ENCODE assay signal across 13 cellular contexts in the genomic region with DNA sequence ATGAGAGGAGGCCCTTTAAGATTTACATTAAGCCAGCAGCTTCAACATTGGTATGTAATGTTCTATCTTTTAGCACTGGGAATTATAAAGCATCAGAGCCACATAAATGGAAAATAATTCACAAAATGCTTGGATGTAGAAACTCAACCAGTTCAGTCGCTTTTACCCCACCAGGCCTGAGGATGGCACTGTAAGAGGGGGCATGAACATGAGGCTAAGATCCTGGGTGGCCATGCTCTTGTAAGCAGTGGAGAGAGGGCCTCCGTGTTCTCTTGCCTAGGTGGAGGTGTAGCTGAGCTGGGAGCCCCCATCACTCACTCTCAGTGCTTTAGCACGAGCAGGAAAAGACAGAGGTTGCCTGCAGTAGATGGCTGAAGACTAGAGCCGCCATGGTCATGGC.
DNase-seq lines count a peak whose midpoint lies in the region; ATAC-seq and TF ChIP-seq lines count a peak whose summit lies in the region.
"Had no signal": no experiment of that assay in that cellular context is flagged by ENCODE, and none has a peak within 500 bp of the region (broad histone marks: within the 10 kb centered on the region; RNA-seq: fewer than 3 reads in every experiment).

No MANE protein-coding gene starts in this region.

- ATAC-seq in GM21423 (IDR thresholded peaks at IDR 0.05; ENCODE audit: unreplicated experiment), result no peak
- ATAC-seq: sciatic nerve, T-helper 17 cell had no signal

- no peak overlapping the region for H3K9ac ChIP-seq in Karpas-422 (ENCODE audit: low read length)

- H3K4me1 Mint-ChIP-seq in nephron, result peaks cover 30% of the 10 kb centered on the region

- H3K4me1 ChIP-seq in Karpas-422 (ENCODE audit: low read length), result no peaks in the 10 kb centered on the region

- H3K9me3 ChIP-seq in Karpas-422 (ENCODE audit: low read length), result no peaks in the 10 kb centered on the region

- H3K36me3 Mint-ChIP-seq in nephron (ENCODE audit: low read depth), result peaks cover 11% of the 10 kb centered on the region

- no peaks in the 10 kb centered on the region for H3K79me2 ChIP-seq in Karpas-422 (ENCODE audit: low read length)

- DNase-seq in Caki2 (ENCODE audit: low read depth) (peak; percentile 8), Karpas-422 (peak; percentile 47), brain microvascular endothelial cell (no peak), dermis blood vessel endothelial cell (no peak), OCI-M2 (lab: John Stamatoyannopoulos, UW; ENCODE audit: unreplicated experiment) (no peak)
- DNase-seq: activated gamma-delta T cell, Calu3, kidney, NCI-H2171 treated with DMSO at 0.1 percent for 48 hours, T-helper 17 cell had no signal

- H3K36me3 ChIP-seq in Karpas-422 (ENCODE audit: insufficient read depth, low read length) (no peaks in the 10 kb centered on the region), brain microvascular endothelial cell (replicated peaks) (no peaks in the 10 kb centered on the region)

- in situ Hi-C loops in Caki2 (cut with HindIII; ENCODE audit: low pct_unique_long_range_greater_than_20kb, low sequenced_read_pairs) (no loop called here), brain microvascular endothelial cell (cut with HindIII; ENCODE audit: low pct_ligation_motif_present, low sequenced_read_pairs) (no loop called here)

- H4K20me1 ChIP-seq in Karpas-422 (ENCODE audit: insufficient read depth, low read depth, low read length), result no peaks in the 10 kb centered on the region

- no peak overlapping the region for H3K4me3 Mint-ChIP-seq in nephron
- H3K4me3 Mint-ChIP-seq: T-helper 17 cell had no signal

- H2AFZ ChIP-seq in Karpas-422 (ENCODE audit: low read length), result no peak overlapping the region

- no peaks in the 10 kb centered on the region for H3K9me2 ChIP-seq in Karpas-422 (replicated peaks; ENCODE audit: insufficient read depth, low read length)

- H3K4me2 ChIP-seq in Karpas-422 (ENCODE audit: low read depth, low read length, poor library complexity, severe bottlenecking), result no peak overlapping the region

- H3K27me3 Mint-ChIP-seq in nephron (ENCODE audit: low read depth), result peaks cover 7% of the 10 kb centered on the region
- H3K27me3 Mint-ChIP-seq: T-helper 17 cell had no signal

- H3K27ac ChIP-seq in Karpas-422 (ENCODE audit: low read length) (no peak overlapping the region), brain microvascular endothelial cell (no peak overlapping the region)

- TF ChIP-seq CTCF in brain microvascular endothelial cell (IDR thresholded peaks at IDR 0.05; ENCODE audit: low read depth, low read length, missing control alignments) (peak; percentile 46), nephron (IDR thresholded peaks at IDR 0.05; ENCODE audit: unreplicated experiment in 3 of 3) (no peak)

- no peaks in the 10 kb centered on the region for H3K27me3 ChIP-seq in Karpas-422 (ENCODE audit: low read length)
- H3K27me3 ChIP-seq in brain microvascular endothelial cell (replicated peaks), result no peaks in the 10 kb centered on the region

- peaks cover 5% of the 10 kb centered on the region for H3K9me3 Mint-ChIP-seq in nephron

- no peak overlapping the region for H3K4me3 ChIP-seq in Karpas-422 (ENCODE audit: low read length)
- no peak overlapping the region for H3K4me3 ChIP-seq in brain microvascular endothelial cell (ENCODE audit: low read depth, low read length)

- peak overlapping the region in 2 of 3 experiments; percentile 62 to 70 for H3K27ac Mint-ChIP-seq in nephron
- H3K27ac Mint-ChIP-seq: T-helper 17 cell had no signal

Comparison
In these comparisons a context has a peak if more than half of its experiments do, and no peak if none do; other contexts are left out.
1. DNase-seq: peak in Caki2 (single experiment) and Karpas-422 (single experiment); none in brain microvascular endothelial cell (single experiment), dermis blood vessel endothelial cell (single experiment) and OCI-M2 (single experiment).